11 cellular contexts compared by ENCODE assay signal in genomic region chr17:69539781-69540319, GRCh38.
DNase-seq lines count a peak whose midpoint lies in the region; ATAC-seq and TF ChIP-seq lines count a peak whose summit lies in the region.
"Had no signal": no experiment of that assay in that cellular context is flagged by ENCODE, and none has a peak within 500 bp of the region (broad histone marks: within the 10 kb centered on the region; RNA-seq: fewer than 3 reads in every experiment).

No MANE protein-coding gene starts in this region.

- TF ChIP-seq EP300 in gastroesophageal sphincter (IDR thresholded peaks at IDR 0.05), result no peak

- no peak overlapping the region for H3K4me3 Mint-ChIP-seq in activated T-cell treated with anti-CD3 and anti-CD28 coated beads, Interleukin-2, amount 50 U/mL, for 72 hours

- H3K4me1 ChIP-seq in skeletal muscle satellite cell (ENCODE audit: control insufficient read depth, insufficient read depth, low read length) (peaks cover 17% of the 10 kb centered on the region), gastroesophageal sphincter (no peaks in the 10 kb centered on the region)

- peak overlapping the region; percentile 60 for H3K4me2 ChIP-seq in skeletal muscle satellite cell (ENCODE audit: low read length)

- no peaks in the 10 kb centered on the region for H3K9me3 Mint-ChIP-seq in activated T-cell treated with anti-CD3 and anti-CD28 coated beads, Interleukin-2, amount 50 U/mL, for 72 hours

- H3K36me3 ChIP-seq in skeletal muscle satellite cell (ENCODE audit: insufficient read depth, low read length) (no peaks in the 10 kb centered on the region), gastroesophageal sphincter (peaks cover 0 to 61% of the 10 kb centered on the region in 2 donors)

- TF ChIP-seq CTCF in fibroblast of mammary gland (conservative IDR thresholded peaks at IDR 0.05; ENCODE audit: control insufficient read depth, insufficient read depth, low read depth, low read length) (no peak), gastroesophageal sphincter (IDR thresholded peaks at IDR 0.05) (no peak)

- no peak overlapping the region for H3K27ac Mint-ChIP-seq in activated T-cell treated with anti-CD3 and anti-CD28 coated beads, Interleukin-2, amount 50 U/mL, for 72 hours

- no peak for ATAC-seq in gastroesophageal sphincter
- ATAC-seq in activated T-cell treated with anti-CD3 and anti-CD28 coated beads, Interleukin-2, amount 50 U/mL, for 72 hours (replicated peaks in 1 of 2), result no peak

- WGBS in gastroesophageal sphincter (ENCODE audit: low coverage in 1 of 2), 2 donors, result 43 to 44% methylated on average over 3 to 4 of the region's 4 CpGs

- H3K4me3 ChIP-seq in fibroblast of mammary gland (ENCODE audit: control insufficient read depth, low read depth, low read length) (no peak overlapping the region), skeletal muscle satellite cell (ENCODE audit: low read length) (peak overlapping the region; percentile 12), gastroesophageal sphincter (no peak overlapping the region)
- H3K4me3 ChIP-seq: lung had no signal

- H3K27me3 ChIP-seq in skeletal muscle satellite cell (ENCODE audit: control insufficient read depth, insufficient read depth, low read length) (no peaks in the 10 kb centered on the region), gastroesophageal sphincter (no peaks in the 10 kb centered on the region)

- H3K27ac ChIP-seq in gastroesophageal sphincter, result no peak overlapping the region
- H3K27ac ChIP-seq: 22Rv1 had no signal

- H3K9me3 ChIP-seq in skeletal muscle satellite cell (replicated peaks; ENCODE audit: low read length) (no peaks in the 10 kb centered on the region), gastroesophageal sphincter (no peaks in the 10 kb centered on the region)

- TF ChIP-seq POLR2A in gastroesophageal sphincter (IDR thresholded peaks at IDR 0.05), result no peak

- H3K4me1 Mint-ChIP-seq in activated T-cell treated with anti-CD3 and anti-CD28 coated beads, Interleukin-2, amount 50 U/mL, for 72 hours (ENCODE audit: low read depth), result peaks cover 10% of the 10 kb centered on the region

- H3K27me3 Mint-ChIP-seq in activated T-cell treated with anti-CD3 and anti-CD28 coated beads, Interleukin-2, amount 50 U/mL, for 72 hours (ENCODE audit: low read depth), result no peaks in the 10 kb centered on the region

- H3K36me3 Mint-ChIP-seq in activated T-cell treated with anti-CD3 and anti-CD28 coated beads, Interleukin-2, amount 50 U/mL, for 72 hours (ENCODE audit: insufficient read depth in 2 of 2), result peaks cover 0 to 2% of the 10 kb centered on the region in 2 donors

- DNase-seq in DMS79 treated with DMSO at 0.1 percent for 48 hours (lab: John Stamatoyannopoulos, UW), result peak; percentile 27
- DNase-seq in DMS79 (lab: John Stamatoyannopoulos, UW), result no peak
- peak; percentile 87 for DNase-seq in RPMI7951 (ENCODE audit: low read depth)
- DNase-seq in fibroblast of mammary gland (ENCODE audit: low read depth), result peak; percentile 70
- no peak for DNase-seq in NCI-H1092 (lab: John Stamatoyannopoulos, UW)
- no peak for DNase-seq in activated T-cell treated with anti-CD3 and anti-CD28 coated beads, Interleukin-2, amount 50 U/mL, for 72 hours
- DNase-seq: activated T-cell treated with anti-CD3 and anti-CD28 coated beads for 4 hours had no signal

- H3K9ac ChIP-seq in skeletal muscle satellite cell (ENCODE audit: low read depth, low read length), result no peak overlapping the region

Comparison
In these comparisons a context has a peak if more than half of its experiments do, and no peak if none do; other contexts are left out.
1. DNase-seq: peak in DMS79 treated with DMSO at 0.1 percent for 48 hours (single experiment), RPMI7951 (single experiment) and fibroblast of mammary gland (single experiment); none in DMS79 (single experiment), NCI-H1092 (single experiment) and activated T-cell treated with anti-CD3 and anti-CD28 coated beads, Interleukin-2, amount 50 U/mL, for 72 hours (0 of 2).